In the genomic region with DNA sequence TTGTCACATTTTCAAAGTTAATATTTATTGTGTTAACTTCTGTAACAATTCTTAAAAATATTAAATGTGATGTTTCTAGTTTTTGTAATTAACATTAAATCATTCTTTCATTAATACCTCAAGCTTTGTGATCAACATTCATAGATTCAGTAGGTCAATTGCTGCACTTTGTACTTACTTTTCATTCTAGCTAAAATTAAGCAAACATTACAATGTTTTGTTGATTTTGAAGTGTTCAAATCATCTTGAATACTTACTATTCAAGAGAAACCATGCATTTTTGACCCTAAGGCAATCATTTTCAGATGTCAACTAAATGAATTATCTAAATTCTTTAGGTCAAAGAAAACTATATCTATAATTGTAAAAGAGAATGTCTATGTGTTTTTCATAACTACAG, we compare ENCODE assay signal across 9 cellular contexts.
"Had no signal": no experiment of that assay in that cellular context is flagged by ENCODE, and none has a peak within 500 bp of the region (broad histone marks: within the 10 kb centered on the region; RNA-seq: fewer than 3 reads in every experiment).

No MANE protein-coding gene starts in this region.

- H3K4me2 ChIP-seq: GM23338 had no signal

- H2AFZ ChIP-seq: GM23338 had no signal

- H3K4me3 ChIP-seq: GM23338, K562 had no signal

- DNase-seq: H9, HCEC 1CT, HFFc6, IMR-90 had no signal

- H3K27ac ChIP-seq: HL-60 had no signal

- FAIRE-seq: H1, H54, K562 had no signal

- ATAC-seq: GM23338, K562 had no signal
